22 cellular contexts compared by ENCODE assay signal in the genomic region with DNA sequence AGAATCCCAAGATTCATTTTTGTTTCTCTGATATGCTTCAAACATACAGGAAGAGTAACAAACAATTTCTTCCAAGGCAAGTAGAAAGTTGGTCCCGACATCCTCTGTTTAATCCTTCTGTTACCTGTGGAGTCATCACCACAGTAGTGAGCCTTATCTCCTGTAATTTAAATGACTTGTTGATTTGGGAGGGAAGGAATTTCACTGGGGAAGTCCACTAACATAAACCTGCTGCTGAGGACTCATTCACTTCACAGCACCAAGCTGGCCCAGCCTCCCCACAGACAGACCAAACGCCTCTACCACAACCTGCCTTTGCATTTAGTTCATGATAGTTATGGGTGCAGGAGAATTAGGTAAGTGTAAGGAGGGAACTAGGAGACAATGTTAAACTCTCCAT.
DNase-seq lines count a peak whose midpoint lies in the region; ATAC-seq, FAIRE-seq and TF ChIP-seq lines count a peak whose summit lies in the region.
"Had no signal": no experiment of that assay in that cellular context is flagged by ENCODE, and none has a peak within 500 bp of the region (broad histone marks: within the 10 kb centered on the region; RNA-seq: fewer than 3 reads in every experiment).

No MANE protein-coding gene starts in this region.

- no peak overlapping the region for H3K9ac ChIP-seq in GM12878 (ENCODE audit: control insufficient read depth, insufficient read depth, low read length)
- no peak overlapping the region for H3K9ac ChIP-seq in mesendoderm (ENCODE audit: low read length)
- H3K9ac ChIP-seq: SK-N-SH had no signal

- no peaks in the 10 kb centered on the region; a peak in 1 of 4 replicates for H3K27me3 ChIP-seq in GM12878 (replicated peaks in 1 of 2; ENCODE audit: control insufficient read depth in 2 of 2, insufficient read depth in 2 of 2, low read length in 1 of 2)
- no peaks in the 10 kb centered on the region for H3K27me3 ChIP-seq in mesendoderm (ENCODE audit: insufficient read depth, low read length, poor library complexity)
- H3K27me3 ChIP-seq in CD4-positive, alpha-beta memory T cell (ENCODE audit: insufficient read depth, low read length): no peaks in the 10 kb centered on the region
- no peaks in the 10 kb centered on the region for H3K27me3 ChIP-seq in spleen (replicated peaks in 1 of 7)

- no peak for TF ChIP-seq CTCF in HEK293 (tag by site-specific recombination; IDR thresholded peaks at IDR 0.05)
- TF ChIP-seq CTCF in GM12878 (IDR thresholded peaks at IDR 0.05 in 2 of 3, conservative IDR thresholded peaks at IDR 0.05 in 1 of 3; ENCODE audit: control insufficient read depth in 2 of 3, extremely low read depth in 1 of 3, insufficient read depth in 1 of 3, low read depth in 3 of 3, low read length in 3 of 3): no peak
- TF ChIP-seq CTCF in spleen (IDR thresholded peaks at IDR 0.05 in 8 of 11, conservative IDR thresholded peaks at IDR 0.05 in 3 of 11): no peak

- H2BK5ac ChIP-seq in mesendoderm (ENCODE audit: low read length): no peak overlapping the region

- H3K27me3 Mint-ChIP-seq in CD4-positive, alpha-beta memory T cell: peaks cover 7 to 14% of the 10 kb centered on the region in 2 donors

- H3K36me3 ChIP-seq in HEK293 (ENCODE audit: control insufficient read depth in 2 of 2, insufficient read depth in 1 of 2, low read length in 2 of 2) (no peaks in the 10 kb centered on the region), GM12878 (ENCODE audit: control insufficient read depth in 2 of 2, insufficient read depth in 2 of 2, low read length in 1 of 2) (no peaks in the 10 kb centered on the region), mesendoderm (ENCODE audit: control insufficient read depth, insufficient read depth, low read length) (no peaks in the 10 kb centered on the region), spleen (peaks cover 0 to 10% (median 0%) of the 10 kb centered on the region in 6 donors)
- no peaks in the 10 kb centered on the region for H3K36me3 ChIP-seq in CD4-positive, alpha-beta memory T cell (ENCODE audit: insufficient read depth, low read length)

- H3K4me1 Mint-ChIP-seq in CD4-positive, alpha-beta memory T cell: peaks cover 0 to 7% (median 3%) of the 10 kb centered on the region in 4 donors

- no peak for TF ChIP-seq EP300 in GM12878 (IDR thresholded peaks at IDR 0.05; ENCODE audit: borderline replicate concordance in 1 of 2, control insufficient read depth in 1 of 2, low read depth in 2 of 2, low read length in 2 of 2)

- H3K79me2 ChIP-seq in GM12878 (ENCODE audit: control insufficient read depth, insufficient read depth, low read length): no peaks in the 10 kb centered on the region
- no peaks in the 10 kb centered on the region for H3K79me2 ChIP-seq in mesendoderm (ENCODE audit: control insufficient read depth, insufficient read depth, low read length)

- RAD21 ChIA-PET in GM12878 (lab: Charles Lee; ENCODE audit: unreplicated experiment): interaction anchor here (1.0 to 4.7 kb wide), 14 partner anchors 10 to 372 kb away, joined by 3 to 44 read pairs (median 4); partner anchors contain the start of gene PIP5K1B

- WGBS in GM12878 (ENCODE audit: insufficient coverage, insufficient replicate concordance, low lambda C conversion rate, missing lambda C conversion rate): 90% methylated on average over 2 of the region's 2 CpGs
- WGBS in mesendoderm (ENCODE audit: extremely low coverage, insufficient coverage, low lambda C conversion rate): no CpG with 5 or more reads among the region's 2 CpGs
- 88 to 94% (median 92%) methylated on average over 2 of the region's 2 CpGs for WGBS in spleen, 5 donors

- no peaks in the 10 kb centered on the region for H3K79me1 ChIP-seq in mesendoderm (ENCODE audit: low read length)

- no peaks in the 10 kb centered on the region for H3K36me3 Mint-ChIP-seq in CD4-positive, alpha-beta memory T cell

- no peak for ATAC-seq in GM12878

- POLR2A ChIA-PET in HEK293 (lab: Yijun Ruan, JAX): no interaction called here
- POLR2A ChIA-PET in GM12878 (lab: Charles Lee): interaction anchor here (0.5 to 1.2 kb wide), 3 partner anchors 11 to 243 kb away, joined by 3 read pairs; no protein-coding TSS in a partner anchor
- POLR2A ChIA-PET in CD4-positive, alpha-beta memory T cell (lab: Charles Lee; ENCODE audit: partially characterized antibody): no interaction called here

- H3K56ac ChIP-seq in mesendoderm (ENCODE audit: low read length): peak overlapping the region; percentile 40

- H3K4me1 ChIP-seq in HEK293 (ENCODE audit: control insufficient read depth, insufficient read depth, low read length): no peaks in the 10 kb centered on the region
- peaks cover 55% of the 10 kb centered on the region for H3K4me1 ChIP-seq in GM12878 (ENCODE audit: control insufficient read depth, insufficient read depth, low read length)
- peaks cover 12% of the 10 kb centered on the region for H3K4me1 ChIP-seq in mesendoderm (ENCODE audit: control insufficient read depth, low read depth, low read length)
- peaks cover 10% of the 10 kb centered on the region for H3K4me1 ChIP-seq in CD4-positive, alpha-beta memory T cell (ENCODE audit: insufficient read depth, low read length)
- peaks cover 0 to 20% (median 2%) of the 10 kb centered on the region in 6 donors for H3K4me1 ChIP-seq in spleen
- H3K4me1 ChIP-seq: Caco-2 had no signal

- CTCF ChIA-PET in HEK293 (lab: Yijun Ruan, JAX) (interaction anchor here (0.8 to 1.2 kb wide), 4 partner anchors 47 to 367 kb away, joined by 3 read pairs; no protein-coding TSS in a partner anchor), GM12878 (lab: Yijun Ruan, JAX) (interaction anchor here (0.8 to 5.8 kb wide), 19 partner anchors 11 to 371 kb away, joined by 3 to 56 read pairs (median 9); a partner anchor contains a TSS)
- CTCF ChIA-PET in CD4-positive, alpha-beta memory T cell (lab: Charles Lee; ENCODE audit: partially characterized antibody): interaction anchor here (1.3 to 2.7 kb wide), 2 partner anchors 49 to 367 kb away, joined by 4 to 10 read pairs; no protein-coding TSS in a partner anchor

- TF ChIP-seq RAD21 in GM12878 (IDR thresholded peaks at IDR 0.05; ENCODE audit: insufficient read depth, low read depth, low read length): no peak

- FAIRE-seq in GM12892 (lab: Jason Lieb, UNC): peak; percentile 17
- no peak for FAIRE-seq in GM12878 (lab: Jason Lieb, UNC)
- FAIRE-seq: RCC 7860 had no signal

- SMC1A ChIA-PET in GM12878 (lab: Charles Lee; ENCODE audit: uncharacterized antibody, unreplicated experiment): interaction anchor here (1.1 to 5.4 kb wide), 15 partner anchors 14 to 367 kb away, joined by 3 to 64 read pairs (median 8); partner anchors contain the start of gene PIP5K1B

- intact Hi-C loops in GM12878 (cut with micrococcal nuclease; ENCODE audit: unreplicated experiment): no loop called here
- intact Hi-C loops in CD4-positive, alpha-beta memory T cell (cut with micrococcal nuclease): no loop called here
- intact Hi-C loops in spleen (cut with DNase I; ENCODE audit: low total_unique reads): no loop called here

- no peak overlapping the region for H2BK120ac ChIP-seq in mesendoderm (ENCODE audit: low read depth, low read length)

- DNase-seq in GM12892 (ENCODE audit: insufficient read length): no peak
- DNase-seq in GM12878 (ENCODE audit: low read depth, low spot score): no peak
- peak; percentile 90 for DNase-seq in mesendoderm
- DNase-seq in ureter (ENCODE audit: low spot score): no peak
- DNase-seq in CD4-positive, alpha-beta memory T cell: no peak
- DNase-seq in DMS 273 (lab: John Stamatoyannopoulos, UW; ENCODE audit: unreplicated experiment): no peak
- DNase-seq in spleen: no peak
- DNase-seq: AML-193, Caco-2, GOT3, IMR-90, Kasumi-1, NCI-H1105, NCI-H1694, NCI-H2107, NCI-H2227 treated with DMSO at 0.1 percent for 48 hours, NCI-H524 treated with DMSO at 0.1 percent for 48 hours, SHP77, SK-N-SH had no signal

- no peak overlapping the region for H3K4me3 ChIP-seq in HEK293 (ENCODE audit: low read depth, low read length)
- no peak overlapping the region for H3K4me3 ChIP-seq in GM12878
- no peak overlapping the region for H3K4me3 ChIP-seq in mesendoderm (ENCODE audit: low read length)
- H3K4me3 ChIP-seq in CD4-positive, alpha-beta memory T cell (ENCODE audit: low read length in 2 of 2): no peak overlapping the region
- no peak overlapping the region for H3K4me3 ChIP-seq in spleen

- BruUV-seq in GM12878 (replicated peaks; lab: Mats Ljungman, UMichigan): no TSS peak

- no peaks in the 10 kb centered on the region for H3K9me3 ChIP-seq in HEK293 (ENCODE audit: control insufficient read depth, insufficient read depth, low read depth, low read length)
- H3K9me3 ChIP-seq in GM12878 (replicated peaks; ENCODE audit: control insufficient read depth, insufficient read depth, low read length): no peaks in the 10 kb centered on the region
- no peaks in the 10 kb centered on the region for H3K9me3 ChIP-seq in CD4-positive, alpha-beta memory T cell (ENCODE audit: control insufficient read depth in 1 of 2, low read length in 2 of 2)
- H3K9me3 ChIP-seq in spleen: no peaks in the 10 kb centered on the region
- H3K9me3 ChIP-seq: Caco-2, SK-N-SH had no signal

- H4K20me1 ChIP-seq in GM12878 (ENCODE audit: control insufficient read depth, insufficient read depth): no peaks in the 10 kb centered on the region

- no peak overlapping the region for H3K4ac ChIP-seq in mesendoderm (ENCODE audit: low read depth, low read length)

- no peak overlapping the region for H4K5ac ChIP-seq in mesendoderm (ENCODE audit: low read length)

- H3K4me2 ChIP-seq in GM12878 (ENCODE audit: control insufficient read depth, insufficient read depth) (no peak overlapping the region), mesendoderm (ENCODE audit: low read length) (no peak overlapping the region)
- H3K4me2 ChIP-seq: SK-N-SH had no signal

- H3K4me3 Mint-ChIP-seq in CD4-positive, alpha-beta memory T cell: no peak overlapping the region
- H3K4me3 Mint-ChIP-seq: CD14-positive monocyte had no signal

- H2AK5ac ChIP-seq in mesendoderm (ENCODE audit: low read length): no peak overlapping the region

- H3K9me3 Mint-ChIP-seq in CD4-positive, alpha-beta memory T cell: peaks cover 0 to 2% (median 0%) of the 10 kb centered on the region in 8 donors

- in situ Hi-C loops in GM12878 (cut with MboI): no loop called here

- H3K27ac Mint-ChIP-seq in CD4-positive, alpha-beta memory T cell: no peak overlapping the region

- no peak overlapping the region for H3K18ac ChIP-seq in mesendoderm (ENCODE audit: low read length)

- H3K23ac ChIP-seq in mesendoderm (ENCODE audit: low read length): no peak overlapping the region

- H3K27ac ChIP-seq in HEK293 (ENCODE audit: extremely low read depth, low read depth, low read length) (no peak overlapping the region), GM12878 (ENCODE audit: control insufficient read depth, insufficient read depth) (0 out of 2 replicates have a peak overlapping the region, but pooled peaks have one; percentile 4), mesendoderm (ENCODE audit: low read depth, low read length) (no peak overlapping the region), spleen (no peak overlapping the region)
- H3K27ac ChIP-seq in CD4-positive, alpha-beta memory T cell (ENCODE audit: low read depth, low read length): no peak overlapping the region

- TF ChIP-seq POLR2A in GM12892 (IDR thresholded peaks at IDR 0.05; ENCODE audit: low read depth, low read length): no peak
- TF ChIP-seq POLR2A in GM12878 (IDR thresholded peaks at IDR 0.05; ENCODE audit: low read depth, low read length): no peak
- no peak for TF ChIP-seq POLR2A in spleen (IDR thresholded peaks at IDR 0.05)

- H4K8ac ChIP-seq in mesendoderm (ENCODE audit: low read depth, low read length): no peak overlapping the region

- H2AFZ ChIP-seq in GM12878 (ENCODE audit: control insufficient read depth, low read depth, low read length): no peak overlapping the region

- H2BK15ac ChIP-seq in mesendoderm (replicated peaks; ENCODE audit: low read depth): no peak overlapping the region
